ENCODE assay signal across 8 cellular contexts in the genomic region with DNA sequence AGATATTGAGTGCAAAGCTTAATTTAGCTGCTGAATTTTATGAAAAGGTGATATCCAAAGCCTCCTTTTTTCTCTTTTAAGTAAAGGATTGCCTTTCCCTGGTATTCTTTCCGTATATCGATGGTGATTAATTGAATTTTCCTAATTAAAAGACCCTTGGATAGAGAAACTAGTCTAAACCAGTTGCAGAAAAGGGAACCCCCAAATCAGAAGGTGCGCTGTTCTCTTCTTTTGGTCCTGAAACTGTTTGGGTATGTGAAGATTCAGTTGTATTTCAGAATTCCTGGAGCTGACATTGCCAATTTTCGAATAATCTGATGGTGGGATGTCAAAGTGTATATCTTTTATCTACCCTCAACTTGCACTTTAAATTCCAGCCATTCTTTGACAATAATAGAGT. TPM values are rescaled to one million over a fixed set of nuclear protein-coding genes. Genes with fewer than 3 reads are reported as not detected.
DNase-seq lines count a peak whose midpoint lies in the region; ATAC-seq and TF ChIP-seq lines count a peak whose summit lies in the region.

No MANE protein-coding gene starts in this region.

- no peaks in the 10 kb centered on the region for H3K27me3 ChIP-seq in suprapubic skin

- ATAC-seq in HG02970 (IDR thresholded peaks at IDR 0.05; ENCODE audit: low FRiP score, unreplicated experiment): no peak

- H3K4me1 Mint-ChIP-seq in activated T-cell treated with anti-CD3 and anti-CD28 coated beads, Interleukin-2, amount 50 U/mL, for 24 hours (ENCODE audit: low read depth): peaks cover 48% of the 10 kb centered on the region
- peaks cover 33% of the 10 kb centered on the region for H3K4me1 Mint-ChIP-seq in activated T-helper 2 cell treated with anti-CD3 and anti-CD28 coated beads, Interferon-gamma antibody, Interleukin-2, Interleukin-4, amounts not matched to agents 10 μg/mL and 5 μg/mL and 100 μg/mL, durations not matched to agents 14 hours and 24 hours and 36 hours (ENCODE audit: low read depth)
- H3K4me1 Mint-ChIP-seq in immature natural killer cell: peaks cover 19 to 20% of the 10 kb centered on the region in 2 donors

- H3K4me1 ChIP-seq in suprapubic skin: peaks cover 20% of the 10 kb centered on the region

- no peaks in the 10 kb centered on the region for H3K36me3 ChIP-seq in suprapubic skin

- intact Hi-C loops in activated T-helper 2 cell treated with anti-CD3 and anti-CD28 coated beads, Interferon-gamma antibody, Interleukin-2, Interleukin-4, amounts not matched to agents 10 μg/mL and 5 μg/mL and 100 μg/mL, durations not matched to agents 14 hours and 24 hours and 36 hours (cut with micrococcal nuclease): loop anchor here (5.0 to 10.0 kb wide), 2 partner anchors 92 to 205 kb away; no protein-coding TSS in a partner anchor

- peak overlapping the region; percentile 98 for H3K4me3 ChIP-seq in suprapubic skin

- peaks cover 3% of the 10 kb centered on the region for H3K27me3 Mint-ChIP-seq in activated T-cell treated with anti-CD3 and anti-CD28 coated beads, Interleukin-2, amount 50 U/mL, for 24 hours
- H3K27me3 Mint-ChIP-seq in activated T-helper 2 cell treated with anti-CD3 and anti-CD28 coated beads, Interferon-gamma antibody, Interleukin-2, Interleukin-4, amounts not matched to agents 10 μg/mL and 5 μg/mL and 100 μg/mL, durations not matched to agents 14 hours and 24 hours and 36 hours (ENCODE audit: low read depth): peaks cover 38% of the 10 kb centered on the region
- H3K27me3 Mint-ChIP-seq in immature natural killer cell (ENCODE audit: low read depth in 3 of 3): peaks cover 4 to 6% (median 6%) of the 10 kb centered on the region in 3 donors

- H3K36me3 Mint-ChIP-seq in activated T-cell treated with anti-CD3 and anti-CD28 coated beads, Interleukin-2, amount 50 U/mL, for 24 hours (ENCODE audit: low read depth): peaks cover 17% of the 10 kb centered on the region
- no peaks in the 10 kb centered on the region for H3K36me3 Mint-ChIP-seq in activated T-helper 2 cell treated with anti-CD3 and anti-CD28 coated beads, Interferon-gamma antibody, Interleukin-2, Interleukin-4, amounts not matched to agents 10 μg/mL and 5 μg/mL and 100 μg/mL, durations not matched to agents 14 hours and 24 hours and 36 hours (ENCODE audit: low read depth)
- H3K36me3 Mint-ChIP-seq in immature natural killer cell: no peaks in the 10 kb centered on the region

- no peak overlapping the region for H3K27ac Mint-ChIP-seq in activated T-cell treated with anti-CD3 and anti-CD28 coated beads, Interleukin-2, amount 50 U/mL, for 24 hours
- H3K27ac Mint-ChIP-seq in activated T-helper 2 cell treated with anti-CD3 and anti-CD28 coated beads, Interferon-gamma antibody, Interleukin-2, Interleukin-4, amounts not matched to agents 10 μg/mL and 5 μg/mL and 100 μg/mL, durations not matched to agents 14 hours and 24 hours and 36 hours: no peak overlapping the region
- no peak overlapping the region for H3K27ac Mint-ChIP-seq in immature natural killer cell

- no peak for DNase-seq in activated T-cell treated with anti-CD3 and anti-CD28 coated beads, Interleukin-2, amount 50 U/mL, for 24 hours
- no peak for DNase-seq in activated T-cell treated with anti-CD3 and anti-CD28 coated beads, Interleukin-2, amount 50 U/mL, for 1 hour
- no peak for DNase-seq in activated T-helper 2 cell treated with anti-CD3 and anti-CD28 coated beads, Interferon-gamma antibody, Interleukin-2, Interleukin-4, amounts not matched to agents 10 μg/mL and 5 μg/mL and 100 μg/mL, durations not matched to agents 14 hours and 24 hours and 36 hours (ENCODE audit: low spot score)
- no peak for DNase-seq in immature natural killer cell
- no peak for DNase-seq in suprapubic skin (ENCODE audit: low spot score in 2 of 2)
- DNase-seq in HK-2 (ENCODE audit: unreplicated experiment): no peak
- no peak for DNase-seq in NCI-H1436 (lab: John Stamatoyannopoulos, UW)

- 63% methylated on average over 4 of the region's 4 CpGs for WGBS in suprapubic skin

- no peaks in the 10 kb centered on the region for H3K9me3 Mint-ChIP-seq in activated T-cell treated with anti-CD3 and anti-CD28 coated beads, Interleukin-2, amount 50 U/mL, for 24 hours
- no peaks in the 10 kb centered on the region for H3K9me3 Mint-ChIP-seq in activated T-helper 2 cell treated with anti-CD3 and anti-CD28 coated beads, Interferon-gamma antibody, Interleukin-2, Interleukin-4, amounts not matched to agents 10 μg/mL and 5 μg/mL and 100 μg/mL, durations not matched to agents 14 hours and 24 hours and 36 hours
- H3K9me3 Mint-ChIP-seq in immature natural killer cell: no peaks in the 10 kb centered on the region

- peak overlapping the region; percentile 91 for H3K4me3 Mint-ChIP-seq in activated T-cell treated with anti-CD3 and anti-CD28 coated beads, Interleukin-2, amount 50 U/mL, for 24 hours
- H3K4me3 Mint-ChIP-seq in activated T-helper 2 cell treated with anti-CD3 and anti-CD28 coated beads, Interferon-gamma antibody, Interleukin-2, Interleukin-4, amounts not matched to agents 10 μg/mL and 5 μg/mL and 100 μg/mL, durations not matched to agents 14 hours and 24 hours and 36 hours (ENCODE audit: low read depth): peak overlapping the region; percentile 91
- peak overlapping the region; percentile 79 to 98 (median 84) for H3K4me3 Mint-ChIP-seq in immature natural killer cell

- no peak for TF ChIP-seq CTCF in suprapubic skin (IDR thresholded peaks at IDR 0.05)

- no peaks in the 10 kb centered on the region for H3K9me3 ChIP-seq in suprapubic skin

- no peak for TF ChIP-seq POLR2A in suprapubic skin (IDR thresholded peaks at IDR 0.05)

- no peak overlapping the region for H3K27ac ChIP-seq in suprapubic skin

- TF ChIP-seq EP300 in suprapubic skin (IDR thresholded peaks at IDR 0.05): no peak

RNA-seq across cellular contexts. Expression of a gene that starts 1.9 kb away (rescaled TPM):
- total RNA-seq in activated T-helper 2 cell treated with anti-CD3 and anti-CD28 coated beads, Interferon-gamma antibody, Interleukin-2, Interleukin-4, amounts not matched to agents 10 μg/mL and 5 μg/mL and 100 μg/mL, durations not matched to agents 14 hours and 24 hours and 36 hours: 33.9 and 34.6 TPM in 2 replicates
- polyA plus RNA-seq in immature natural killer cell: 1 to 10 TPM in 2 of 3 donors, not detected in 1; 2.1 to 4.4 TPM
- total RNA-seq in suprapubic skin: 10 to 100 TPM; 16.7 to 34.8 (median 27.0) TPM

RNA-seq across cellular contexts. Expression of a gene that starts 23.7 kb away (rescaled TPM):
- not detected in 2 replicates for total RNA-seq in activated T-helper 2 cell treated with anti-CD3 and anti-CD28 coated beads, Interferon-gamma antibody, Interleukin-2, Interleukin-4, amounts not matched to agents 10 μg/mL and 5 μg/mL and 100 μg/mL, durations not matched to agents 14 hours and 24 hours and 36 hours
- not detected for polyA plus RNA-seq in immature natural killer cell
- total RNA-seq in suprapubic skin: not detected
